1 cellular context compared by ENCODE assay signal in genomic region chr19:52189745-52190678, GRCh38.
A peak's percentile ranks its signal among the peaks of the same experiment; 100 is the strongest.
TF ChIP-seq lines count a peak whose summit lies in the region.

Gene PPP2R1A, plus strand, starts transcription at chr19:52190052. Its CDS starts 45 bp downstream, at chr19:52190097.

TF ChIP-seq in GM23338, 12 proteins besides CTCF, POLR2A, EP300 and RAD21 (continued from another document):
- TF ChIP-seq, protein P1, sequence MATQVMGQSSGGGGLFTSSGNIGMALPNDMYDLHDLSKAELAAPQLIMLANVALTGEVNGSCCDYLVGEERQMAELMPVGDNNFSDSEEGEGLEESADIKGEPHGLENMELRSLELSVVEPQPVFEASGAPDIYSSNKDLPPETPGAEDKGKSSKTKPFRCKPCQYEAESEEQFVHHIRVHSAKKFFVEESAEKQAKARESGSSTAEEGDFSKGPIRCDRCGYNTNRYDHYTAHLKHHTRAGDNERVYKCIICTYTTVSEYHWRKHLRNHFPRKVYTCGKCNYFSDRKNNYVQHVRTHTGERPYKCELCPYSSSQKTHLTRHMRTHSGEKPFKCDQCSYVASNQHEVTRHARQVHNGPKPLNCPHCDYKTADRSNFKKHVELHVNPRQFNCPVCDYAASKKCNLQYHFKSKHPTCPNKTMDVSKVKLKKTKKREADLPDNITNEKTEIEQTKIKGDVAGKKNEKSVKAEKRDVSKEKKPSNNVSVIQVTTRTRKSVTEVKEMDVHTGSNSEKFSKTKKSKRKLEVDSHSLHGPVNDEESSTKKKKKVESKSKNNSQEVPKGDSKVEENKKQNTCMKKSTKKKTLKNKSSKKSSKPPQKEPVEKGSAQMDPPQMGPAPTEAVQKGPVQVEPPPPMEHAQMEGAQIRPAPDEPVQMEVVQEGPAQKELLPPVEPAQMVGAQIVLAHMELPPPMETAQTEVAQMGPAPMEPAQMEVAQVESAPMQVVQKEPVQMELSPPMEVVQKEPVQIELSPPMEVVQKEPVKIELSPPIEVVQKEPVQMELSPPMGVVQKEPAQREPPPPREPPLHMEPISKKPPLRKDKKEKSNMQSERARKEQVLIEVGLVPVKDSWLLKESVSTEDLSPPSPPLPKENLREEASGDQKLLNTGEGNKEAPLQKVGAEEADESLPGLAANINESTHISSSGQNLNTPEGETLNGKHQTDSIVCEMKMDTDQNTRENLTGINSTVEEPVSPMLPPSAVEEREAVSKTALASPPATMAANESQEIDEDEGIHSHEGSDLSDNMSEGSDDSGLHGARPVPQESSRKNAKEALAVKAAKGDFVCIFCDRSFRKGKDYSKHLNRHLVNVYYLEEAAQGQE (IDR thresholded peaks at IDR 0.05; ENCODE audit: unreplicated experiment) = peak; percentile 19
TF ChIP-seq in GM23338: peak in this region for 2.
